Comparison of ENCODE assay signal across 6 cellular contexts in the genomic region with DNA sequence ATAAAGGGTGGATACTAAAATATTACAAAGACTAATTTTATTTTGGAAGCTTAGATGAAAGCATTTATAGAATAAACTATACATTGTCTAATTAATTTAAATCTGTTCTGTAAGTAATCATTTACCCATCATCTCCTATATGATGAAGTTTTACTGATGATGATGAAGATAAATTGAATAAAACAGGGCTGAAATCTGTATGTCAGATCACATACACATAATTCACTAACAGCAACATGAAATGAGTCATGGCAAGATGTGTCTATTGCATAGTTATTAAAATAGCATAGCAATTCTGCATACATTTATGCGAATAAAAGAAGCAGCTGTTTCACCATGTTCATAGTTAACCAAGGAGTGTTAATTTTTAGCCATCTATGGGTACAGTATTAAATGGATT.
"Had no signal": no experiment of that assay in that cellular context is flagged by ENCODE, and none has a peak within 500 bp of the region (broad histone marks: within the 10 kb centered on the region; RNA-seq: fewer than 3 reads in every experiment).

No MANE protein-coding gene starts in this region.

- H3K4me2 ChIP-seq: KMS-11 had no signal

- H3K9ac ChIP-seq: KMS-11 had no signal

- DNase-seq: GOT3, H9, HCEC 1CT, IMR-90 had no signal

- H3K4me3 ChIP-seq: K562 had no signal

- ATAC-seq: K562 had no signal

- H3K27ac ChIP-seq: KMS-11 had no signal
